15 cellular contexts compared by ENCODE assay signal in genomic region chr11:12108875-12109453, GRCh38. TPM values are rescaled to one million over a fixed set of nuclear protein-coding genes. Genes with fewer than 3 reads are reported as not detected.
DNase-seq lines count a peak whose midpoint lies in the region; ATAC-seq and TF ChIP-seq lines count a peak whose summit lies in the region.
"Had no signal": no experiment of that assay in that cellular context is flagged by ENCODE, and none has a peak within 500 bp of the region (broad histone marks: within the 10 kb centered on the region; RNA-seq: fewer than 3 reads in every experiment).

No MANE protein-coding gene starts in this region.

- POLR2A ChIA-PET in Caco-2 (lab: Charles Lee): interaction anchor here (1.4 kb wide), 1 partner anchor 21 kb away, joined by 3 read pairs; no protein-coding TSS in a partner anchor

- H3K9me3 ChIP-seq in Caco-2: no peaks in the 10 kb centered on the region
- H3K9me3 ChIP-seq: esophagus squamous epithelium, right atrium auricular region had no signal

- CTCF ChIA-PET in Caco-2 (lab: Charles Lee): no interaction called here

- H3K36me3 ChIP-seq in Caco-2 (ENCODE audit: control insufficient read depth, insufficient read depth, low read length): peaks cover 2% of the 10 kb centered on the region
- H3K36me3 ChIP-seq: esophagus squamous epithelium, right atrium auricular region had no signal

- DNase-seq in activated T-cell treated with anti-CD3 and anti-CD28 coated beads, Interleukin-2, amount 50 U/mL, for 24 hours: no peak
- DNase-seq in activated T-cell treated with anti-CD3 and anti-CD28 coated beads for 4 hours (no peak), Caco-2 (no peak), cortex of kidney (lab: John Stamatoyannopoulos, UW) (no peak), NCI-H82 treated with DMSO at 0.1 percent for 48 hours (lab: John Stamatoyannopoulos, UW; ENCODE audit: unreplicated experiment) (no peak), COLO668 (lab: John Stamatoyannopoulos, UW; ENCODE audit: unreplicated experiment) (no peak)
- no peak for DNase-seq in central memory CD8-positive, alpha-beta T cell (ENCODE audit: low spot score in 2 of 2)
- DNase-seq in natural killer cell treated with Interleukin-12 subunit alpha and Interleukin-12 subunit beta and Interleukin-15 and Interleukin-18, amount 100 ng/mL, for 72 hours (ENCODE audit: low spot score): no peak
- DNase-seq: activated gamma-delta T cell, COR-L47, esophagus squamous epithelium, head of caudate nucleus, NCI-H1417, SHP77 treated with DMSO at 0.1 percent for 48 hours had no signal

- no peaks in the 10 kb centered on the region for H3K27me3 Mint-ChIP-seq in activated T-cell treated with anti-CD3 and anti-CD28 coated beads, Interleukin-2, amount 50 U/mL, for 24 hours
- H3K27me3 Mint-ChIP-seq in Caco-2 (ENCODE audit: insufficient read depth, unreplicated experiment): no peaks in the 10 kb centered on the region
- H3K27me3 Mint-ChIP-seq in central memory CD8-positive, alpha-beta T cell: no peaks in the 10 kb centered on the region
- H3K27me3 Mint-ChIP-seq in natural killer cell treated with Interleukin-12 subunit alpha and Interleukin-12 subunit beta and Interleukin-15 and Interleukin-18, amount 100 ng/mL, for 72 hours: no peaks in the 10 kb centered on the region

- H3K4me3 Mint-ChIP-seq in activated T-cell treated with anti-CD3 and anti-CD28 coated beads, Interleukin-2, amount 50 U/mL, for 24 hours: no peak overlapping the region
- H3K4me3 Mint-ChIP-seq in Caco-2 (ENCODE audit: unreplicated experiment): peak overlapping the region; percentile 83
- H3K4me3 Mint-ChIP-seq in central memory CD8-positive, alpha-beta T cell: peak overlapping the region; percentile 77
- H3K4me3 Mint-ChIP-seq in natural killer cell treated with Interleukin-12 subunit alpha and Interleukin-12 subunit beta and Interleukin-15 and Interleukin-18, amount 100 ng/mL, for 72 hours: peak overlapping the region; percentile 82

- H3K4me3 ChIP-seq in Caco-2 (ENCODE audit: low read depth, low read length): no peak overlapping the region

- H3K4me1 Mint-ChIP-seq in activated T-cell treated with anti-CD3 and anti-CD28 coated beads, Interleukin-2, amount 50 U/mL, for 24 hours (ENCODE audit: low read depth): peaks cover 41% of the 10 kb centered on the region
- peaks cover 29% of the 10 kb centered on the region for H3K4me1 Mint-ChIP-seq in Caco-2 (ENCODE audit: low read depth, unreplicated experiment)
- peaks cover 56% of the 10 kb centered on the region for H3K4me1 Mint-ChIP-seq in central memory CD8-positive, alpha-beta T cell
- H3K4me1 Mint-ChIP-seq in natural killer cell treated with Interleukin-12 subunit alpha and Interleukin-12 subunit beta and Interleukin-15 and Interleukin-18, amount 100 ng/mL, for 72 hours (ENCODE audit: low read depth in 2 of 2): peaks cover 22 to 30% of the 10 kb centered on the region in 2 donors

- peaks cover 2% of the 10 kb centered on the region for H3K36me3 Mint-ChIP-seq in activated T-cell treated with anti-CD3 and anti-CD28 coated beads, Interleukin-2, amount 50 U/mL, for 24 hours (ENCODE audit: low read depth)
- peaks cover 12% of the 10 kb centered on the region for H3K36me3 Mint-ChIP-seq in Caco-2 (ENCODE audit: insufficient read depth, unreplicated experiment)
- peaks cover 1% of the 10 kb centered on the region for H3K36me3 Mint-ChIP-seq in central memory CD8-positive, alpha-beta T cell (ENCODE audit: insufficient read depth)
- H3K36me3 Mint-ChIP-seq in natural killer cell treated with Interleukin-12 subunit alpha and Interleukin-12 subunit beta and Interleukin-15 and Interleukin-18, amount 100 ng/mL, for 72 hours: no peaks in the 10 kb centered on the region

- BruUV-seq in Caco-2 (replicated peaks; lab: Mats Ljungman, UMichigan): no TSS peak

- no peak for TF ChIP-seq CTCF in Caco-2 (IDR thresholded peaks at IDR 0.05; ENCODE audit: insufficient read depth in 1 of 2, low read depth in 1 of 2, low read length in 1 of 2, severe bottlenecking in 1 of 2, unreplicated experiment in 1 of 2)

- peaks cover 26% of the 10 kb centered on the region for H3K4me1 ChIP-seq in Caco-2

- no peaks in the 10 kb centered on the region for H3K27me3 ChIP-seq in Caco-2 (replicated peaks; ENCODE audit: control insufficient read depth, insufficient read depth, low read length)
- H3K27me3 ChIP-seq: esophagus squamous epithelium, right atrium auricular region had no signal

- H3K27ac Mint-ChIP-seq in activated T-cell treated with anti-CD3 and anti-CD28 coated beads, Interleukin-2, amount 50 U/mL, for 24 hours: peak overlapping the region; percentile 26
- H3K27ac Mint-ChIP-seq in Caco-2 (ENCODE audit: unreplicated experiment): peak overlapping the region; percentile 80
- H3K27ac Mint-ChIP-seq in central memory CD8-positive, alpha-beta T cell (ENCODE audit: low read depth): no peak overlapping the region
- peak overlapping the region in 1 of 2 donors; percentile 49 for H3K27ac Mint-ChIP-seq in natural killer cell treated with Interleukin-12 subunit alpha and Interleukin-12 subunit beta and Interleukin-15 and Interleukin-18, amount 100 ng/mL, for 72 hours

- intact Hi-C loops in Caco-2 (cut with micrococcal nuclease; ENCODE audit: unreplicated experiment): no loop called here

- ATAC-seq in central memory CD8-positive, alpha-beta T cell (replicated peaks; ENCODE audit: extremely low read depth, poor library complexity, severe bottlenecking): no peak
- ATAC-seq in natural killer cell treated with Interleukin-12 subunit alpha and Interleukin-12 subunit beta and Interleukin-15 and Interleukin-18, amount 100 ng/mL, for 72 hours: no peak

- no peaks in the 10 kb centered on the region for H3K9me3 Mint-ChIP-seq in activated T-cell treated with anti-CD3 and anti-CD28 coated beads, Interleukin-2, amount 50 U/mL, for 24 hours
- no peaks in the 10 kb centered on the region for H3K9me3 Mint-ChIP-seq in Caco-2 (ENCODE audit: unreplicated experiment)
- H3K9me3 Mint-ChIP-seq in central memory CD8-positive, alpha-beta T cell: no peaks in the 10 kb centered on the region
- no peaks in the 10 kb centered on the region for H3K9me3 Mint-ChIP-seq in natural killer cell treated with Interleukin-12 subunit alpha and Interleukin-12 subunit beta and Interleukin-15 and Interleukin-18, amount 100 ng/mL, for 72 hours

RNA-seq across cellular contexts. Expression of gene MICAL2, which starts 1.4 kb away (rescaled TPM):
- total RNA-seq in Caco-2 (2022): 247 and 272 TPM in 2 replicates
- total RNA-seq in natural killer cell treated with Interleukin-12 subunit alpha and Interleukin-12 subunit beta and Interleukin-15 and Interleukin-18, amount 100 ng/mL, for 72 hours: 10 to 100 TPM; 19.9 to 39.6 TPM
